In the genomic region with DNA sequence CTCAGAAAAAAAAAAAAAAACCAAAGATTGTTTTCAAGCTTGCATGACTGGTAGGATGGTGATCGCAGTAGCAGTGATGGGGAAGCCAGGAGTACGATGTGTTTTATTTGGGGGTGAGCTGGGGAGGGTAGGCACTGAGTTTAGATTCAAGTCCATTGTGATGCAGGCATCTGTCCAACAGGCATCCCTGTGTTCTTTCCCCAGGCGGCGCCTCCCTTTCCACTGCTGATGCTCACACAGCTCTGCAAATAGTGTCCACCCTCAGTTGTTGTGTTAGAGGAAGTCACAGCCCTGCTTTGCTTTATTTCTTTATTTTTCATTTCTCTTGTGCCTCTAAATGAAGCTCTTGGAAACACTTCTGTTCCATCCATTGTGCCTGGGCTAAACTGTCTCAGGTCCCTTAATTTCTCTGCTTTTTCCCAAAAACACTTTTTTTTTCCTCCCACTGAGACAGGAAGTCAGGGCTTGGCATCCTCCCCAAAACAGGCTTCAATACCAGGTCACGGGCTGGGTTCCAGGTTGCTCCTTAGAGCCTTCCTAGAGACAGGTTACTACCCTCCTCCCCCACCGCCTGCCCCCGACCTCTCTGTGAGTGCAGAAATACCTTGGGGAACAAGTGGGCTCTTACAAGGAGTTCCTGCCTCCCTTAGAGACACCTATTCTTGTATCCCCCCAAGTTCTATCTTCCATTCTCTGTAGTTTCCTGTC, we compare ENCODE assay signal across 10 cellular contexts. TPM values are rescaled to one million over a fixed set of nuclear protein-coding genes. Genes with fewer than 3 reads are reported as not detected.
DNase-seq lines count a peak whose midpoint lies in the region; ATAC-seq and TF ChIP-seq lines count a peak whose summit lies in the region.
"Had no signal": no experiment of that assay in that cellular context is flagged by ENCODE, and none has a peak within 500 bp of the region (broad histone marks: within the 10 kb centered on the region; RNA-seq: fewer than 3 reads in every experiment).

No MANE protein-coding gene starts in this region.

- H2BK5ac ChIP-seq in trophoblast cell (ENCODE audit: low read depth, low read length, poor library complexity), result no peak overlapping the region

- H3K4me3 ChIP-seq in MG63, result no peak overlapping the region
- no peak overlapping the region for H3K4me3 ChIP-seq in astrocyte of the spinal cord (ENCODE audit: low read depth, low read length)
- H3K4me3 ChIP-seq in trophoblast cell (ENCODE audit: low read depth, low read length), result no peak overlapping the region
- no peak overlapping the region for H3K4me3 ChIP-seq in Peyer's patch

- H3K18ac ChIP-seq in trophoblast cell (ENCODE audit: low read length), result no peak overlapping the region

- in situ Hi-C loops in astrocyte of the spinal cord (cut with HindIII; ENCODE audit: low sequenced_read_pairs), result loop anchor here (25.0 kb wide), 1 partner anchor 162 kb away; no protein-coding TSS in a partner anchor

- no peak overlapping the region for H3K4me2 ChIP-seq in trophoblast cell (ENCODE audit: low read length)

- no peak overlapping the region for H3K23ac ChIP-seq in trophoblast cell (ENCODE audit: low read length)

- H3K14ac ChIP-seq in trophoblast cell (ENCODE audit: low read length), result no peak overlapping the region

- H3K27ac ChIP-seq in trophoblast cell (ENCODE audit: low read depth, low read length) (no peak overlapping the region), Peyer's patch (peak overlapping the region in 1 of 4 donors; percentile 63)

- no peak overlapping the region for H2BK12ac ChIP-seq in trophoblast cell (ENCODE audit: low read length)

- TF ChIP-seq CTCF in astrocyte of the spinal cord (IDR thresholded peaks at IDR 0.05; ENCODE audit: low read depth, low read length) (no peak), Peyer's patch (IDR thresholded peaks at IDR 0.05) (no peak)

- peak; percentile 32 to 35 for ATAC-seq in naive thymus-derived CD8-positive, alpha-beta T cell
- no peak for ATAC-seq in HG03039 (IDR thresholded peaks at IDR 0.05; ENCODE audit: unreplicated experiment)
- ATAC-seq in GM18498 (IDR thresholded peaks at IDR 0.05; ENCODE audit: unreplicated experiment), result no peak

- H3K36me3 ChIP-seq in MG63 (peaks cover 34% of the 10 kb centered on the region), trophoblast cell (ENCODE audit: control insufficient read depth in 1 of 2, insufficient read depth in 2 of 2, low read length in 2 of 2) (peaks cover 0 to 4% of the 10 kb centered on the region in 2 experiments), Peyer's patch (no peaks in the 10 kb centered on the region)

- no peak overlapping the region for H3K9ac ChIP-seq in trophoblast cell (ENCODE audit: low read length)

- H3K27me3 ChIP-seq in MG63 (no peaks in the 10 kb centered on the region), trophoblast cell (ENCODE audit: insufficient read depth, low read length) (no peaks in the 10 kb centered on the region), Peyer's patch (no peaks in the 10 kb centered on the region)

- TF ChIP-seq POLR2A in Peyer's patch (IDR thresholded peaks at IDR 0.05), result no peak

- no peak overlapping the region for H2AK5ac ChIP-seq in trophoblast cell (ENCODE audit: low read length)

- H3K4me1 ChIP-seq in trophoblast cell (ENCODE audit: control insufficient read depth in 1 of 2, insufficient read depth in 2 of 2, low read length in 2 of 2) (no peaks in the 10 kb centered on the region), Peyer's patch (peaks cover 0 to 6% (median 0%) of the 10 kb centered on the region in 4 donors)

- no peaks in the 10 kb centered on the region for H3K79me1 ChIP-seq in trophoblast cell (ENCODE audit: low read length)

- no peaks in the 10 kb centered on the region for H3K27me3 Mint-ChIP-seq in naive thymus-derived CD8-positive, alpha-beta T cell

- H3K79me2 ChIP-seq in trophoblast cell (ENCODE audit: control insufficient read depth, insufficient read depth, low read length, poor library complexity), result no peaks in the 10 kb centered on the region

- H3K9me3 ChIP-seq in MG63 (no peaks in the 10 kb centered on the region), trophoblast cell (ENCODE audit: insufficient read depth, low read depth, low read length) (no peaks in the 10 kb centered on the region), Peyer's patch (no peaks in the 10 kb centered on the region)

- POLR2A ChIA-PET in naive thymus-derived CD8-positive, alpha-beta T cell (lab: Charles Lee), result interaction anchor here (1.1 to 6.5 kb wide), 4 partner anchors 12 to 44 kb away, joined by 4 to 92 read pairs (median 11); a partner anchor contains a TSS

- no peak overlapping the region for H2BK120ac ChIP-seq in trophoblast cell (ENCODE audit: insufficient read depth, low read length, poor library complexity)

- H3K4me3 Mint-ChIP-seq in naive thymus-derived CD8-positive, alpha-beta T cell, result peak overlapping the region; percentile 2 to 68 (median 60)

- peak overlapping the region; percentile 63 to 92 (median 80) for H3K27ac Mint-ChIP-seq in naive thymus-derived CD8-positive, alpha-beta T cell

- H3K9me3 Mint-ChIP-seq in naive thymus-derived CD8-positive, alpha-beta T cell, result no peaks in the 10 kb centered on the region

- H2AFZ ChIP-seq in trophoblast cell (ENCODE audit: insufficient read depth, low read length, poor library complexity), result no peak overlapping the region

- WGBS in trophoblast cell (ENCODE audit: extremely low coverage, insufficient coverage, insufficient read length), result no CpG with 5 or more reads among the region's 7 CpGs

- H3K4me1 Mint-ChIP-seq in naive thymus-derived CD8-positive, alpha-beta T cell, result peaks cover 12 to 27% (median 21%) of the 10 kb centered on the region in 4 donors

- no peak overlapping the region for H4K8ac ChIP-seq in trophoblast cell (ENCODE audit: low read depth, low read length)

- H3K4ac ChIP-seq in trophoblast cell (ENCODE audit: low read depth, low read length), result no peak overlapping the region

- peaks cover 0 to 4% (median 0%) of the 10 kb centered on the region in 3 donors for H3K36me3 Mint-ChIP-seq in naive thymus-derived CD8-positive, alpha-beta T cell

- no peak overlapping the region for H4K91ac ChIP-seq in trophoblast cell (ENCODE audit: low read depth, low read length)

- no peak overlapping the region for H4K12ac ChIP-seq in trophoblast cell (ENCODE audit: low read depth, low read length)

- peak; percentile 27 for DNase-seq in AG20443 (ENCODE audit: low spot score)
- peak; percentile 32 for DNase-seq in MG63
- DNase-seq in astrocyte of the spinal cord (ENCODE audit: low read depth, low spot score), result peak; percentile 15
- no peak for DNase-seq in naive thymus-derived CD8-positive, alpha-beta T cell
- DNase-seq in trophoblast cell, result no peak
- no peak for DNase-seq in Peyer's patch
- DNase-seq: amniotic stem cell, MM.1S had no signal

RNA-seq across cellular contexts. Expression of a gene that starts 38.6 kb away (rescaled TPM):
- 3,730 and 5,410 TPM in 2 replicates for total RNA-seq in MG63 (2014; rRNA removed; shearing (Covaris generic); ENCODE audit: low replicate concordance)
- total RNA-seq in naive thymus-derived CD8-positive, alpha-beta T cell, result 100 to 1,000 TPM; 892 to 941 TPM
- 1,000 to 10,000 TPM; 1,075 to 1,399 (median 1,151) TPM for polyA plus RNA-seq in naive thymus-derived CD8-positive, alpha-beta T cell
- polyA plus RNA-seq in trophoblast cell (2013), result 930 and 947 TPM in 2 replicates
- total RNA-seq in Peyer's patch, result 1,000 to 10,000 TPM in 1 of 4 donors, 100 to 1,000 TPM in 3; 459 to 1,091 (median 728) TPM

Comparison
In these comparisons a context has a peak if more than half of its experiments do, and no peak if none do; other contexts are left out.
1. DNase-seq: peak in AG20443 (single experiment), MG63 (single experiment) and astrocyte of the spinal cord (single experiment); none in naive thymus-derived CD8-positive, alpha-beta T cell (0 of 10), trophoblast cell (0 of 2) and Peyer's patch (0 of 3).
2. ATAC-seq: peak in naive thymus-derived CD8-positive, alpha-beta T cell (2 of 2); none in HG03039 (single experiment) and GM18498 (single experiment).